In genomic region chr9:124855944-124856773, GRCh38 we compare ENCODE assay signal across 9 cellular contexts. TPM values are rescaled to one million over a fixed set of nuclear protein-coding genes. Genes with fewer than 3 reads are reported as not detected.
DNase-seq lines count a peak whose midpoint lies in the region; TF ChIP-seq lines count a peak whose summit lies in the region.
"Had no signal": no experiment of that assay in that cellular context is flagged by ENCODE, and none has a peak within 500 bp of the region (broad histone marks: within the 10 kb centered on the region; RNA-seq: fewer than 3 reads in every experiment).

No MANE protein-coding gene starts in this region.

- H3K36me3 ChIP-seq in A673 (ENCODE audit: insufficient read depth, low read length, poor library complexity, severe bottlenecking): peaks cover 47% of the 10 kb centered on the region
- peaks cover 52% of the 10 kb centered on the region for H3K36me3 ChIP-seq in OCI-LY1 (ENCODE audit: insufficient read depth, low read length)

- TF ChIP-seq CTCF in A673 (conservative IDR thresholded peaks at IDR 0.05; ENCODE audit: low read depth, low read length) (peak; percentile 52), OCI-LY1 (IDR thresholded peaks at IDR 0.05; ENCODE audit: low read length) (peak; percentile 47), epithelial cell of proximal tubule (conservative IDR thresholded peaks at IDR 0.05; ENCODE audit: low read depth, low read length) (peak; percentile 45)

- CTCF ChIA-PET in A673 (lab: Charles Lee): interaction anchor here (0.8 to 1.1 kb wide), 2 partner anchors 87 to 239 kb away, joined by 3 to 4 read pairs; no protein-coding TSS in a partner anchor

- no peaks in the 10 kb centered on the region for H3K9me3 ChIP-seq in A673 (ENCODE audit: low read depth, low read length, poor library complexity, severe bottlenecking)
- no peaks in the 10 kb centered on the region for H3K9me3 ChIP-seq in OCI-LY1 (ENCODE audit: low read length)
- H3K9me3 ChIP-seq: adrenal gland had no signal

- no peak overlapping the region for H3K4me2 ChIP-seq in OCI-LY1 (ENCODE audit: low read length)

- H3K4me3 ChIP-seq in A673 (ENCODE audit: low read depth, low read length, poor library complexity, severe bottlenecking): no peak overlapping the region
- no peak overlapping the region for H3K4me3 ChIP-seq in OCI-LY1 (ENCODE audit: low read depth, low read length, poor library complexity, severe bottlenecking)
- no peak overlapping the region for H3K4me3 ChIP-seq in epithelial cell of proximal tubule (ENCODE audit: low read depth, low read length)
- H3K4me3 ChIP-seq: adrenal gland had no signal

- BruUV-seq in A673 (replicated peaks; lab: Mats Ljungman, UMichigan): no TSS peak

- H4K20me1 ChIP-seq in OCI-LY1 (ENCODE audit: insufficient read depth, low read length): no peaks in the 10 kb centered on the region

- DNase-seq in A673 (ENCODE audit: low spot score): peak; percentile 57
- DNase-seq in GM03348 (ENCODE audit: low spot score): peak; percentile 49
- DNase-seq in epithelial cell of proximal tubule (ENCODE audit: low read depth): no peak
- DNase-seq in GM19240 (ENCODE audit: insufficient read length, low spot score): no peak
- no peak for DNase-seq in midbrain (lab: John Stamatoyannopoulos, UW)
- no peak for DNase-seq in GM19238 (ENCODE audit: insufficient read length, low spot score)
- DNase-seq in activated gamma-delta T cell (lab: John Stamatoyannopoulos, UW): no peak

- peaks cover 12% of the 10 kb centered on the region for H3K79me2 ChIP-seq in OCI-LY1 (ENCODE audit: insufficient read depth, low read length)

- peaks cover 24% of the 10 kb centered on the region for H3K4me1 ChIP-seq in A673 (ENCODE audit: insufficient read depth, low read length, poor library complexity, severe bottlenecking)
- peaks cover 43% of the 10 kb centered on the region for H3K4me1 ChIP-seq in OCI-LY1 (ENCODE audit: insufficient read depth, low read length, severe bottlenecking)

- H3K27me3 ChIP-seq in A673 (replicated peaks; ENCODE audit: insufficient read depth, low read depth, low read length, poor library complexity): no peaks in the 10 kb centered on the region
- H3K27me3 ChIP-seq in OCI-LY1 (ENCODE audit: insufficient read depth, low read length): no peaks in the 10 kb centered on the region; the same call in 1 of the 2 replicates
- H3K27me3 ChIP-seq: adrenal gland had no signal

- no peaks in the 10 kb centered on the region for H3K9me2 ChIP-seq in OCI-LY1 (ENCODE audit: low read depth, low read length)

- intact Hi-C loops in A673 (cut with micrococcal nuclease; ENCODE audit: unreplicated experiment): loop anchor here (10.0 kb wide), 3 partner anchors 289 to 519 kb away; partner anchors contain the start of genes PSMB7 and SCAI

- H3K27ac ChIP-seq in A673 (ENCODE audit: low read depth, low read length, poor library complexity, severe bottlenecking) (no peak overlapping the region), OCI-LY1 (ENCODE audit: low read depth, low read length, poor library complexity, severe bottlenecking) (no peak overlapping the region)
- H3K27ac ChIP-seq: adrenal gland had no signal

- H2AFZ ChIP-seq in OCI-LY1 (ENCODE audit: low read length): no peak overlapping the region

- POLR2A ChIA-PET in A673 (lab: Charles Lee; ENCODE audit: low non-redundant PET): no interaction called here

- 0 out of 2 replicates have a peak, but pooled peaks cover 19% of the 10 kb centered on the region for H3F3A ChIP-seq in OCI-LY1 (ENCODE audit: insufficient read depth, low read length)

- no peak overlapping the region for H3K9ac ChIP-seq in OCI-LY1 (ENCODE audit: low read length)

RNA-seq across cellular contexts. Expression of gene WDR38, which starts 2.9 kb away (rescaled TPM):
- total RNA-seq in A673 (2021) (not detected in 2 replicates), epithelial cell of proximal tubule (not detected in 2 replicates)
- total RNA-seq: adrenal gland had no signal

RNA-seq across cellular contexts. Expression of gene RPL35, which starts 5.6 kb away (rescaled TPM):
- total RNA-seq in A673 (2021): 1,564 and 1,637 TPM in 2 replicates
- 2,998 and 3,916 TPM in 2 replicates for total RNA-seq in epithelial cell of proximal tubule

RNA-seq across cellular contexts. Expression of gene ARPC5L, which starts 5.8 kb away (rescaled TPM):
- total RNA-seq in A673 (2021) (73.3 and 73.9 TPM in 2 replicates), epithelial cell of proximal tubule (53.3 and 55.5 TPM in 2 replicates)

Comparison
In these comparisons a context has a peak if more than half of its experiments do, and no peak if none do; other contexts are left out.
1. DNase-seq: peak in A673 (single experiment) and GM03348 (single experiment); none in epithelial cell of proximal tubule (single experiment), GM19240 (single experiment), midbrain (single experiment), GM19238 (single experiment) and activated gamma-delta T cell (single experiment).
2. Peak in every context shown above with its lines, with median percentiles within 50 percentile points of each other: CTCF ChIP-seq.